ENCODE assay signal across 8 cellular contexts in genomic region chr3:127738192-127738840, GRCh38.
DNase-seq lines count a peak whose midpoint lies in the region; ATAC-seq and TF ChIP-seq lines count a peak whose summit lies in the region.

No MANE protein-coding gene starts in this region.

- DNase-seq in DND-41, result no peak
- DNase-seq in epithelial cell of prostate (ENCODE audit: low read depth, low spot score), result no peak
- DNase-seq in activated gamma-delta T cell treated with Interleukin-2 at 50 U/mL for 16 hours, result no peak
- DNase-seq in NCI-H1694 (lab: John Stamatoyannopoulos, UW), result no peak
- DNase-seq in smooth muscle cell (lab: John Stamatoyannopoulos, UW; ENCODE audit: unreplicated experiment), result no peak

- H3K36me3 ChIP-seq in DND-41 (ENCODE audit: insufficient read depth, low read length) (no peaks in the 10 kb centered on the region), OCI-LY3 (replicated peaks; ENCODE audit: low read depth, low read length) (peaks cover 28% of the 10 kb centered on the region), parathyroid adenoma (ENCODE audit: control insufficient read depth, insufficient read depth, low read length) (no peaks in the 10 kb centered on the region), smooth muscle cell (ENCODE audit: low read depth) (no peaks in the 10 kb centered on the region)

- WGBS in smooth muscle cell (ENCODE audit: low lambda C conversion rate), result 94% methylated on average over 8 of the region's 8 CpGs

- H3K79me2 ChIP-seq in DND-41 (ENCODE audit: insufficient read depth, low read length), result no peaks in the 10 kb centered on the region
- H3K79me2 ChIP-seq in OCI-LY3 (ENCODE audit: low read length), result peaks cover 50% of the 10 kb centered on the region
- H3K79me2 ChIP-seq in parathyroid adenoma, result no peaks in the 10 kb centered on the region
- H3K79me2 ChIP-seq in smooth muscle cell (ENCODE audit: low read depth), result no peaks in the 10 kb centered on the region

- H3K4me1 ChIP-seq in DND-41 (ENCODE audit: insufficient read depth, low read length) (0 out of 2 replicates have a peak, but pooled peaks cover 7% of the 10 kb centered on the region), OCI-LY3 (ENCODE audit: low read length) (peaks cover 62% of the 10 kb centered on the region), parathyroid adenoma (peaks cover 3% of the 10 kb centered on the region), smooth muscle cell (ENCODE audit: low read depth) (peaks cover 23% of the 10 kb centered on the region)

- H3K27ac ChIP-seq in DND-41 (ENCODE audit: low read length) (no peak overlapping the region), OCI-LY3 (ENCODE audit: low read length) (peak overlapping the region; percentile 64), epithelial cell of prostate (peak overlapping the region; percentile 43), parathyroid adenoma (peak overlapping the region; percentile 20), smooth muscle cell (ENCODE audit: low read depth) (no peak overlapping the region)

- H3K4me2 ChIP-seq in DND-41 (ENCODE audit: insufficient read depth, low read length), result no peak overlapping the region
- no peak overlapping the region for H3K4me2 ChIP-seq in OCI-LY3 (ENCODE audit: low read length)
- no peak overlapping the region for H3K4me2 ChIP-seq in parathyroid adenoma (ENCODE audit: low read length)
- no peak overlapping the region for H3K4me2 ChIP-seq in smooth muscle cell

- no peak for TF ChIP-seq CTCF in DND-41 (IDR thresholded peaks at IDR 0.05; ENCODE audit: borderline replicate concordance, extremely low read depth, low read length, poor library complexity, severe bottlenecking)
- no peak for TF ChIP-seq CTCF in OCI-LY3 (IDR thresholded peaks at IDR 0.05; ENCODE audit: low read depth, low read length)
- no peak for TF ChIP-seq CTCF in parathyroid adenoma (IDR thresholded peaks at IDR 0.05)
- TF ChIP-seq CTCF in smooth muscle cell (IDR thresholded peaks at IDR 0.05; ENCODE audit: borderline replicate concordance, insufficient read depth, poor library complexity, severe bottlenecking), result no peak

- H2AFZ ChIP-seq in DND-41 (ENCODE audit: low read depth, low read length) (peak overlapping the region; percentile 58; the same call in 1 of the 2 replicates), OCI-LY3 (ENCODE audit: low read depth, low read length) (no peak overlapping the region), parathyroid adenoma (peak overlapping the region; percentile 16), smooth muscle cell (ENCODE audit: low read depth) (no peak overlapping the region)

- ATAC-seq in DND-41 (ENCODE audit: insufficient read depth, low read depth) (peak; percentile 33; the same call in 1 of the 3 replicates), GM18873 (IDR thresholded peaks at IDR 0.05; ENCODE audit: low FRiP score, unreplicated experiment) (no peak)

- peaks cover 14% of the 10 kb centered on the region for H3F3A ChIP-seq in smooth muscle cell (ENCODE audit: low read depth)

- H3K9ac ChIP-seq in DND-41 (ENCODE audit: low read depth, low read length) (no peak overlapping the region), OCI-LY3 (ENCODE audit: low read length) (peak overlapping the region; percentile 14; the same call in 1 of the 2 replicates), parathyroid adenoma (no peak overlapping the region), smooth muscle cell (ENCODE audit: low read depth) (no peak overlapping the region)

- H3K27me3 ChIP-seq in DND-41 (ENCODE audit: insufficient read depth, low read length, poor library complexity), result peaks cover 3% of the 10 kb centered on the region
- no peaks in the 10 kb centered on the region for H3K27me3 ChIP-seq in OCI-LY3 (ENCODE audit: low read depth, low read length)
- H3K27me3 ChIP-seq in parathyroid adenoma (ENCODE audit: control insufficient read depth, insufficient read depth, low read length), result no peaks in the 10 kb centered on the region
- H3K27me3 ChIP-seq in smooth muscle cell (ENCODE audit: low read depth), result no peaks in the 10 kb centered on the region

- H3K9me3 ChIP-seq in DND-41 (ENCODE audit: insufficient read depth, low read length, severe bottlenecking), result no peaks in the 10 kb centered on the region
- H3K9me3 ChIP-seq in OCI-LY3 (ENCODE audit: insufficient read depth, low read length), result no peaks in the 10 kb centered on the region
- no peaks in the 10 kb centered on the region for H3K9me3 ChIP-seq in parathyroid adenoma (ENCODE audit: control insufficient read depth, low read length)
- no peaks in the 10 kb centered on the region for H3K9me3 ChIP-seq in smooth muscle cell (replicated peaks; ENCODE audit: low read depth)

- H4K20me1 ChIP-seq in DND-41 (ENCODE audit: insufficient read depth, low read length) (no peaks in the 10 kb centered on the region; the same call in 1 of the 2 replicates), OCI-LY3 (ENCODE audit: insufficient read depth, low read length) (no peaks in the 10 kb centered on the region), smooth muscle cell (ENCODE audit: low read depth) (no peaks in the 10 kb centered on the region)

- H3K4me3 ChIP-seq in DND-41 (ENCODE audit: low read depth in 1 of 2, low read length in 2 of 2) (no peak overlapping the region), OCI-LY3 (ENCODE audit: low read length) (no peak overlapping the region), parathyroid adenoma (ENCODE audit: low read depth, low read length) (no peak overlapping the region), smooth muscle cell (no peak overlapping the region)

Comparison
In these comparisons a context has a peak if more than half of its experiments do, and no peak if none do; other contexts are left out.
1. H2AFZ ChIP-seq: peak in DND-41 (single experiment) and parathyroid adenoma (single experiment); none in OCI-LY3 (single experiment) and smooth muscle cell (single experiment).
2. H3K27ac ChIP-seq: peak in OCI-LY3 (single experiment), epithelial cell of prostate (single experiment) and parathyroid adenoma (single experiment); none in DND-41 (single experiment) and smooth muscle cell (single experiment).